Comparison of ENCODE assay signal across 2 cellular contexts in genomic region chr22:30430933-30431332, GRCh38.
TF ChIP-seq lines count a peak whose summit lies in the region.

No MANE protein-coding gene starts in this region.

TF ChIP-seq in Ishikawa, 13 proteins besides CTCF, POLR2A, EP300 and RAD21:
- TF ChIP-seq TAF1 (IDR thresholded peaks at IDR 0.05; ENCODE audit: low read depth) (no peak), USF1 (IDR thresholded peaks at IDR 0.05) (no peak), TEAD4 (IDR thresholded peaks at IDR 0.05) (no peak), NFIC (IDR thresholded peaks at IDR 0.05) (no peak), FOXM1 (IDR thresholded peaks at IDR 0.05; ENCODE audit: borderline replicate concordance, low read depth) (no peak), MAX (IDR thresholded peaks at IDR 0.05) (no peak), CREB1 (IDR thresholded peaks at IDR 0.05; ENCODE audit: low read depth) (no peak), TCF12 (IDR thresholded peaks at IDR 0.05; ENCODE audit: low read depth) (no peak), YY1 (IDR thresholded peaks at IDR 0.05; ENCODE audit: low read depth) (no peak), CEBPB (IDR thresholded peaks at IDR 0.05) (no peak), ZBTB7A (IDR thresholded peaks at IDR 0.05; ENCODE audit: low read depth) (no peak), EGR1 (IDR thresholded peaks at IDR 0.05) (no peak)
- TF ChIP-seq, protein P1, sequence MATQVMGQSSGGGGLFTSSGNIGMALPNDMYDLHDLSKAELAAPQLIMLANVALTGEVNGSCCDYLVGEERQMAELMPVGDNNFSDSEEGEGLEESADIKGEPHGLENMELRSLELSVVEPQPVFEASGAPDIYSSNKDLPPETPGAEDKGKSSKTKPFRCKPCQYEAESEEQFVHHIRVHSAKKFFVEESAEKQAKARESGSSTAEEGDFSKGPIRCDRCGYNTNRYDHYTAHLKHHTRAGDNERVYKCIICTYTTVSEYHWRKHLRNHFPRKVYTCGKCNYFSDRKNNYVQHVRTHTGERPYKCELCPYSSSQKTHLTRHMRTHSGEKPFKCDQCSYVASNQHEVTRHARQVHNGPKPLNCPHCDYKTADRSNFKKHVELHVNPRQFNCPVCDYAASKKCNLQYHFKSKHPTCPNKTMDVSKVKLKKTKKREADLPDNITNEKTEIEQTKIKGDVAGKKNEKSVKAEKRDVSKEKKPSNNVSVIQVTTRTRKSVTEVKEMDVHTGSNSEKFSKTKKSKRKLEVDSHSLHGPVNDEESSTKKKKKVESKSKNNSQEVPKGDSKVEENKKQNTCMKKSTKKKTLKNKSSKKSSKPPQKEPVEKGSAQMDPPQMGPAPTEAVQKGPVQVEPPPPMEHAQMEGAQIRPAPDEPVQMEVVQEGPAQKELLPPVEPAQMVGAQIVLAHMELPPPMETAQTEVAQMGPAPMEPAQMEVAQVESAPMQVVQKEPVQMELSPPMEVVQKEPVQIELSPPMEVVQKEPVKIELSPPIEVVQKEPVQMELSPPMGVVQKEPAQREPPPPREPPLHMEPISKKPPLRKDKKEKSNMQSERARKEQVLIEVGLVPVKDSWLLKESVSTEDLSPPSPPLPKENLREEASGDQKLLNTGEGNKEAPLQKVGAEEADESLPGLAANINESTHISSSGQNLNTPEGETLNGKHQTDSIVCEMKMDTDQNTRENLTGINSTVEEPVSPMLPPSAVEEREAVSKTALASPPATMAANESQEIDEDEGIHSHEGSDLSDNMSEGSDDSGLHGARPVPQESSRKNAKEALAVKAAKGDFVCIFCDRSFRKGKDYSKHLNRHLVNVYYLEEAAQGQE (IDR thresholded peaks at IDR 0.05; ENCODE audit: low read depth), result no peak

TF ChIP-seq in HepG2, 621 proteins besides CTCF, POLR2A, EP300 and RAD21:
- no peak for TF ChIP-seq KLF9 (CRISPR knock-in tag; IDR thresholded peaks at IDR 0.05; ENCODE audit: low read depth)
- no peak for TF ChIP-seq NONO (IDR thresholded peaks at IDR 0.05)
- no peak for TF ChIP-seq NONO (CRISPR knock-in tag; conservative IDR thresholded peaks at IDR 0.05)
- TF ChIP-seq, protein P2, sequence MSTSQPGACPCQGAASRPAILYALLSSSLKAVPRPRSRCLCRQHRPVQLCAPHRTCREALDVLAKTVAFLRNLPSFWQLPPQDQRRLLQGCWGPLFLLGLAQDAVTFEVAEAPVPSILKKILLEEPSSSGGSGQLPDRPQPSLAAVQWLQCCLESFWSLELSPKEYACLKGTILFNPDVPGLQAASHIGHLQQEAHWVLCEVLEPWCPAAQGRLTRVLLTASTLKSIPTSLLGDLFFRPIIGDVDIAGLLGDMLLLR (CRISPR knock-in tag; IDR thresholded peaks at IDR 0.05), result no peak
- no peak for TF ChIP-seq STAT5B (CRISPR knock-in tag; IDR thresholded peaks at IDR 0.05)
- TF ChIP-seq RXRB (CRISPR knock-in tag; IDR thresholded peaks at IDR 0.05; ENCODE audit: borderline replicate concordance), result no peak
- no peak for TF ChIP-seq ZNF383 (CRISPR knock-in tag; IDR thresholded peaks at IDR 0.05; ENCODE audit: borderline replicate concordance)
- no peak for TF ChIP-seq ZBTB1 (CRISPR knock-in tag; IDR thresholded peaks at IDR 0.05; ENCODE audit: borderline replicate concordance)
- TF ChIP-seq, protein P3, sequence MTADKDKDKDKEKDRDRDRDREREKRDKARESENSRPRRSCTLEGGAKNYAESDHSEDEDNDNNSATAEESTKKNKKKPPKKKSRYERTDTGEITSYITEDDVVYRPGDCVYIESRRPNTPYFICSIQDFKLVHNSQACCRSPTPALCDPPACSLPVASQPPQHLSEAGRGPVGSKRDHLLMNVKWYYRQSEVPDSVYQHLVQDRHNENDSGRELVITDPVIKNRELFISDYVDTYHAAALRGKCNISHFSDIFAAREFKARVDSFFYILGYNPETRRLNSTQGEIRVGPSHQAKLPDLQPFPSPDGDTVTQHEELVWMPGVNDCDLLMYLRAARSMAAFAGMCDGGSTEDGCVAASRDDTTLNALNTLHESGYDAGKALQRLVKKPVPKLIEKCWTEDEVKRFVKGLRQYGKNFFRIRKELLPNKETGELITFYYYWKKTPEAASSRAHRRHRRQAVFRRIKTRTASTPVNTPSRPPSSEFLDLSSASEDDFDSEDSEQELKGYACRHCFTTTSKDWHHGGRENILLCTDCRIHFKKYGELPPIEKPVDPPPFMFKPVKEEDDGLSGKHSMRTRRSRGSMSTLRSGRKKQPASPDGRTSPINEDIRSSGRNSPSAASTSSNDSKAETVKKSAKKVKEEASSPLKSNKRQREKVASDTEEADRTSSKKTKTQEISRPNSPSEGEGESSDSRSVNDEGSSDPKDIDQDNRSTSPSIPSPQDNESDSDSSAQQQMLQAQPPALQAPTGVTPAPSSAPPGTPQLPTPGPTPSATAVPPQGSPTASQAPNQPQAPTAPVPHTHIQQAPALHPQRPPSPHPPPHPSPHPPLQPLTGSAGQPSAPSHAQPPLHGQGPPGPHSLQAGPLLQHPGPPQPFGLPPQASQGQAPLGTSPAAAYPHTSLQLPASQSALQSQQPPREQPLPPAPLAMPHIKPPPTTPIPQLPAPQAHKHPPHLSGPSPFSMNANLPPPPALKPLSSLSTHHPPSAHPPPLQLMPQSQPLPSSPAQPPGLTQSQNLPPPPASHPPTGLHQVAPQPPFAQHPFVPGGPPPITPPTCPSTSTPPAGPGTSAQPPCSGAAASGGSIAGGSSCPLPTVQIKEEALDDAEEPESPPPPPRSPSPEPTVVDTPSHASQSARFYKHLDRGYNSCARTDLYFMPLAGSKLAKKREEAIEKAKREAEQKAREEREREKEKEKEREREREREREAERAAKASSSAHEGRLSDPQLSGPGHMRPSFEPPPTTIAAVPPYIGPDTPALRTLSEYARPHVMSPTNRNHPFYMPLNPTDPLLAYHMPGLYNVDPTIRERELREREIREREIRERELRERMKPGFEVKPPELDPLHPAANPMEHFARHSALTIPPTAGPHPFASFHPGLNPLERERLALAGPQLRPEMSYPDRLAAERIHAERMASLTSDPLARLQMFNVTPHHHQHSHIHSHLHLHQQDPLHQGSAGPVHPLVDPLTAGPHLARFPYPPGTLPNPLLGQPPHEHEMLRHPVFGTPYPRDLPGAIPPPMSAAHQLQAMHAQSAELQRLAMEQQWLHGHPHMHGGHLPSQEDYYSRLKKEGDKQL (CRISPR knock-in tag; IDR thresholded peaks at IDR 0.05; ENCODE audit: low read depth), result no peak
- TF ChIP-seq NCOA5 (CRISPR knock-in tag; IDR thresholded peaks at IDR 0.05), result no peak
- TF ChIP-seq SRSF9 (IDR thresholded peaks at IDR 0.05; ENCODE audit: borderline replicate concordance, insufficient read depth, low read depth, low read length, poor library complexity, severe bottlenecking), result no peak
- no peak for TF ChIP-seq HHEX (CRISPR knock-in tag; IDR thresholded peaks at IDR 0.05)
- TF ChIP-seq NR2F6 (IDR thresholded peaks at IDR 0.05), result no peak
- TF ChIP-seq NR2F6 (CRISPR knock-in tag; IDR thresholded peaks at IDR 0.05), result no peak
- TF ChIP-seq ZNF790 (CRISPR knock-in tag; IDR thresholded peaks at IDR 0.05; ENCODE audit: borderline replicate concordance), result no peak
- TF ChIP-seq, protein P4, sequence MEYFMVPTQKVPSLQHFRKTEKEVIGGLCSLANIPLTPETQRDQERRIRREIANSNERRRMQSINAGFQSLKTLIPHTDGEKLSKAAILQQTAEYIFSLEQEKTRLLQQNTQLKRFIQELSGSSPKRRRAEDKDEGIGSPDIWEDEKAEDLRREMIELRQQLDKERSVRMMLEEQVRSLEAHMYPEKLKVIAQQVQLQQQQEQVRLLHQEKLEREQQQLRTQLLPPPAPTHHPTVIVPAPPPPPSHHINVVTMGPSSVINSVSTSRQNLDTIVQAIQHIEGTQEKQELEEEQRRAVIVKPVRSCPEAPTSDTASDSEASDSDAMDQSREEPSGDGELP (IDR thresholded peaks at IDR 0.05; ENCODE audit: borderline replicate concordance, low read depth), result no peak
